Comparison of ENCODE assay signal across 8 cellular contexts in genomic region chr20:41047279-41047974, GRCh38. TPM values are rescaled to one million over a fixed set of nuclear protein-coding genes. Genes with fewer than 3 reads are reported as not detected.
DNase-seq lines count a peak whose midpoint lies in the region; ATAC-seq and TF ChIP-seq lines count a peak whose summit lies in the region.

No MANE protein-coding gene starts in this region.

- H3K9me3 ChIP-seq in CD4-positive, CD25-positive, alpha-beta regulatory T cell (ENCODE audit: control insufficient read depth in 2 of 2, low read length in 2 of 2) = no peaks in the 10 kb centered on the region

- H3K27ac ChIP-seq in CD4-positive, CD25-positive, alpha-beta regulatory T cell (ENCODE audit: insufficient read depth, low read length, poor library complexity, severe bottlenecking) = peak overlapping the region; percentile 81

- H3K4me3 Mint-ChIP-seq in CD4-positive, CD25-positive, alpha-beta regulatory T cell = peak overlapping the region; percentile 70 to 88 (median 82)
- H3K4me3 Mint-ChIP-seq in activated naive CD8-positive, alpha-beta T cell treated with anti-CD3 and anti-CD28 coated beads, Interleukin-2, amount 50 U/mL, for 24 hours = peak overlapping the region; percentile 82
- H3K4me3 Mint-ChIP-seq in naive B cell = peak overlapping the region; percentile 61 to 84 (median 69)

- H3K27ac Mint-ChIP-seq in CD4-positive, CD25-positive, alpha-beta regulatory T cell = peak overlapping the region; percentile 72 to 79 (median 74)
- H3K27ac Mint-ChIP-seq in activated naive CD8-positive, alpha-beta T cell treated with anti-CD3 and anti-CD28 coated beads, Interleukin-2, amount 50 U/mL, for 24 hours = peak overlapping the region; percentile 80
- H3K27ac Mint-ChIP-seq in naive B cell = peak overlapping the region in 3 of 6 donors; percentile 41 to 80 (median 66)

- no peaks in the 10 kb centered on the region for H3K27me3 Mint-ChIP-seq in CD4-positive, CD25-positive, alpha-beta regulatory T cell
- H3K27me3 Mint-ChIP-seq in activated naive CD8-positive, alpha-beta T cell treated with anti-CD3 and anti-CD28 coated beads, Interleukin-2, amount 50 U/mL, for 24 hours = no peaks in the 10 kb centered on the region
- H3K27me3 Mint-ChIP-seq in naive B cell = no peaks in the 10 kb centered on the region

- peaks cover 75% of the 10 kb centered on the region for H3K4me1 ChIP-seq in CD4-positive, CD25-positive, alpha-beta regulatory T cell (ENCODE audit: control insufficient read depth, insufficient read depth, low read length, poor library complexity, severe bottlenecking)

- POLR2A ChIA-PET in GM10248 (lab: Yijun Ruan, JAX) = interaction anchor here (0.6 to 1.2 kb wide), 2 partner anchors 15 to 88 kb away, joined by 3 read pairs; no protein-coding TSS in a partner anchor

- H3K9me3 Mint-ChIP-seq in CD4-positive, CD25-positive, alpha-beta regulatory T cell = no peaks in the 10 kb centered on the region
- no peaks in the 10 kb centered on the region for H3K9me3 Mint-ChIP-seq in activated naive CD8-positive, alpha-beta T cell treated with anti-CD3 and anti-CD28 coated beads, Interleukin-2, amount 50 U/mL, for 24 hours
- H3K9me3 Mint-ChIP-seq in naive B cell = no peaks in the 10 kb centered on the region

- ATAC-seq in CD4-positive, CD25-positive, alpha-beta regulatory T cell (ENCODE audit: low read depth in 2 of 2) = peak in 1 of 2 donors; percentile 19
- ATAC-seq in HG02973 (IDR thresholded peaks at IDR 0.05; ENCODE audit: unreplicated experiment) (peak; percentile 6), naive B cell (ENCODE audit: low read depth in 2 of 2) (no peak)
- ATAC-seq in activated naive CD8-positive, alpha-beta T cell treated with anti-CD3 and anti-CD28 coated beads, Interleukin-2, amount 50 U/mL, for 24 hours = peak; percentile 23

- H3K4me3 ChIP-seq in CD4-positive, CD25-positive, alpha-beta regulatory T cell (ENCODE audit: low read depth, low read length) = peak overlapping the region; percentile 94

- H3K36me3 Mint-ChIP-seq in CD4-positive, CD25-positive, alpha-beta regulatory T cell = peaks cover 4% of the 10 kb centered on the region
- peaks cover 25% of the 10 kb centered on the region for H3K36me3 Mint-ChIP-seq in activated naive CD8-positive, alpha-beta T cell treated with anti-CD3 and anti-CD28 coated beads, Interleukin-2, amount 50 U/mL, for 24 hours (ENCODE audit: low read depth)
- no peaks in the 10 kb centered on the region for H3K36me3 Mint-ChIP-seq in naive B cell

- peak in 1 of 3 donors; percentile 8 for DNase-seq in CD4-positive, CD25-positive, alpha-beta regulatory T cell
- no peak for DNase-seq in activated naive CD8-positive, alpha-beta T cell treated with anti-CD3 and anti-CD28 coated beads, Interleukin-2, amount 50 U/mL, for 24 hours
- no peak for DNase-seq in naive B cell
- DNase-seq in COR-L47 (lab: John Stamatoyannopoulos, UW) = no peak
- no peak for DNase-seq in GM10248 (ENCODE audit: extremely low spot score)
- no peak for DNase-seq in NCI-H1694 treated with DMSO at 0.1 percent for 48 hours (lab: John Stamatoyannopoulos, UW)
- DNase-seq in NCI-H82 treated with DMSO at 0.1 percent for 48 hours (lab: John Stamatoyannopoulos, UW; ENCODE audit: unreplicated experiment) = no peak

- CTCF ChIA-PET in GM10248 (lab: Yijun Ruan, JAX) = interaction anchor here (0.6 to 4.2 kb wide), 10 partner anchors 10 to 361 kb away, joined by 3 to 24 read pairs (median 4); no protein-coding TSS in a partner anchor

- TF ChIP-seq CTCF in GM10248 (IDR thresholded peaks at IDR 0.05; ENCODE audit: control extremely low read depth, extremely low read depth, low read depth, missing control alignments) = no peak

- H3K4me1 Mint-ChIP-seq in CD4-positive, CD25-positive, alpha-beta regulatory T cell = peaks cover 62 to 94% (median 88%) of the 10 kb centered on the region in 4 donors
- peaks cover 94% of the 10 kb centered on the region for H3K4me1 Mint-ChIP-seq in activated naive CD8-positive, alpha-beta T cell treated with anti-CD3 and anti-CD28 coated beads, Interleukin-2, amount 50 U/mL, for 24 hours
- peaks cover 67 to 90% (median 77%) of the 10 kb centered on the region in 3 donors for H3K4me1 Mint-ChIP-seq in naive B cell

- no peaks in the 10 kb centered on the region for H3K27me3 ChIP-seq in CD4-positive, CD25-positive, alpha-beta regulatory T cell (ENCODE audit: control insufficient read depth, insufficient read depth, low read length)

- peaks cover 5% of the 10 kb centered on the region for H3K36me3 ChIP-seq in CD4-positive, CD25-positive, alpha-beta regulatory T cell (ENCODE audit: control insufficient read depth, insufficient read depth, low read length)

RNA-seq across cellular contexts. Expression of gene TOP1, which starts 18.8 kb away (rescaled TPM):
- total RNA-seq in CD4-positive, CD25-positive, alpha-beta regulatory T cell = 50.0 TPM
- polyA plus RNA-seq in CD4-positive, CD25-positive, alpha-beta regulatory T cell = 10 to 100 TPM in 1 of 4 donors, 1 to 10 TPM in 3; 9.2 to 11.4 (median 9.6) TPM
- 10 to 100 TPM in 5 of 6 donors, 1 to 10 TPM in 1; 6.1 to 17.2 (median 13.6) TPM for polyA plus RNA-seq in naive B cell (ENCODE audit: low read depth in 6 of 6)

Comparison
In these comparisons a context has a peak if more than half of its experiments do, and no peak if none do; other contexts are left out.
1. ATAC-seq: peak in HG02973 (single experiment) and activated naive CD8-positive, alpha-beta T cell treated with anti-CD3 and anti-CD28 coated beads, Interleukin-2, amount 50 U/mL, for 24 hours (single experiment); none in naive B cell (0 of 2).
2. Peak in every context shown above with its lines, with median percentiles within 50 percentile points of each other: H3K4me3 Mint-ChIP-seq.